Comparison of ENCODE assay signal across 8 cellular contexts in the genomic region with DNA sequence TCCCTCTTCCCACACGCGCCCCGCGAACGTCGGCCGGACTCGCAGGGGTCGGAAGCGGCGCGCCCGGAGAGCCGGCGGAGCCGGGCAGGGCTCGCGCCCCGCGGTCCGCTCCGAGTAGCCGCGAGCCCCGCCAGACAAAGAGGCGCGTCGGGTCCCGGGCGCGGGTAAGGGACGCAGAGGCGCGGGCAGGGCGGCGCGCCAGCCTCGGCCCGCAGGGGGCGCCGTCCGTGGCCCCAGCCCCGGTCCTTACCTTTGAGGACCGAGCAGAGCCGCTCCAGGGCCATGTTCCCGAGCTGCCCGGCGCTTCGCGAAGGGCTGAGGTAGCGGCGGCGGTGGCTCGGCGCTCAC. TPM values are rescaled to one million over a fixed set of nuclear protein-coding genes. Genes with fewer than 3 reads are reported as not detected.
DNase-seq lines count a peak whose midpoint lies in the region; ATAC-seq and TF ChIP-seq lines count a peak whose summit lies in the region.

No MANE protein-coding gene starts in this region.

- ATAC-seq in left cardiac atrium, result peak; percentile 72 to 76

- H3K27ac Mint-ChIP-seq in activated naive CD8-positive, alpha-beta T cell treated with anti-CD3 and anti-CD28 coated beads for 36 hours, result no peak overlapping the region

- peaks cover 5% of the 10 kb centered on the region for H3K36me3 Mint-ChIP-seq in activated naive CD8-positive, alpha-beta T cell treated with anti-CD3 and anti-CD28 coated beads for 36 hours

- TF ChIP-seq CTCF in GM12865 (IDR thresholded peaks at IDR 0.05; ENCODE audit: insufficient read depth, low read depth, low read length, missing control alignments), result peak; percentile 80
- peak; percentile 89 for TF ChIP-seq CTCF in LNCaP clone FGC (IDR thresholded peaks at IDR 0.05; ENCODE audit: control insufficient read depth, extremely low read depth, insufficient read depth)

- H3K4me3 Mint-ChIP-seq in activated naive CD8-positive, alpha-beta T cell treated with anti-CD3 and anti-CD28 coated beads for 36 hours, result no peak overlapping the region

- peaks cover 21% of the 10 kb centered on the region for H3K4me1 Mint-ChIP-seq in activated naive CD8-positive, alpha-beta T cell treated with anti-CD3 and anti-CD28 coated beads for 36 hours

- no peaks in the 10 kb centered on the region for H3K9me3 Mint-ChIP-seq in activated naive CD8-positive, alpha-beta T cell treated with anti-CD3 and anti-CD28 coated beads for 36 hours

- intact Hi-C loops in left cardiac atrium (cut with DNase I), result loop anchor here (10.0 kb wide), 2 partner anchors 911 to 1011 kb away; a partner anchor contains a TSS

- DNase-seq in GM12865 (ENCODE audit: low read depth) (peak; percentile 88), HCEC 1CT (peak; percentile 61), LNCaP clone FGC (ENCODE audit: low read depth) (peak; percentile 34), SKM-1 (lab: John Stamatoyannopoulos, UW; ENCODE audit: unreplicated experiment) (peak; percentile 54), left cardiac atrium (peak; percentile 41), retina (peak; percentile 93), inferior parietal cortex (ENCODE audit: extremely low spot score) (no peak)
- DNase-seq in activated naive CD8-positive, alpha-beta T cell treated with anti-CD3 and anti-CD28 coated beads for 36 hours, result peak; percentile 74

- H3K4me3 ChIP-seq in GM12865 (ENCODE audit: low read depth, low read length), result peak overlapping the region; percentile 94
- H3K4me3 ChIP-seq in LNCaP clone FGC (ENCODE audit: low read depth, low read length), result peak overlapping the region; percentile 69

- peaks cover 50% of the 10 kb centered on the region for H3K27me3 Mint-ChIP-seq in activated naive CD8-positive, alpha-beta T cell treated with anti-CD3 and anti-CD28 coated beads for 36 hours

RNA-seq across cellular contexts. Expression of a gene that starts 0.4 kb away (rescaled TPM):
- total RNA-seq in activated naive CD8-positive, alpha-beta T cell treated with anti-CD3 and anti-CD28 coated beads for 36 hours, result 1 to 10 TPM; 5.0 to 6.2 TPM
- total RNA-seq in left cardiac atrium, result 1 to 10 TPM; 2.5 to 2.6 TPM
